8 cellular contexts compared by ENCODE assay signal in the genomic region with DNA sequence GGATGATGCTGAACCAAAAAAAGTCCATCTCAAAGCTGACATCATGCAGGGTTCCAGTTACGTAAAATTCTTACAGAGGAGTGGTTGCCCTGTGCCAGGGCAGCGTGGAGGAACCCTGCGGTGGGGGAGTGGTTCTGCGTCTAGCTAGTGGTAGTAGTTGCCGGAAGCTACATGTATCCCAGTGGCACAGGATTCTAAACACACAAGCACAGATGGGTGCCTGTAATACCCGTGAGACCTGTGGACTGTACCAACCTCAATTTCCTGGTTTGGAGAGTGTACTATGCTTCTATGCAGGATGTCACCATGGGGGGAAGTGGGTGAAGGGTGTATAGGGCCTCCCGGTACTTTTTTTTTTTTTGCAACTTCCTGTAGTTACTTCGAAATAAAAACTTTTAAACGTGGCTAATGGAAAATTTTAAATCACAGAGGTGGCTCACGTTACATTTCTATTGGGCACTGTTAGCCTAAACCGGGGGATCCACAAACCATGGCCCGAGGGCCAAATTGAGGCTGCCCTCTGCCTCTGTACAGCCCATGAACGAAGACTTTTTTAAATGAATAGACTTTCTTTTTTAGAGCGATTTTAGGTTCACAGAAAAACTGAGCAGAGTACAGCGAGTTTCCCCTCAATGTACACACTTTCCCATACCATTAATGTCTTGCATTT. TPM values are rescaled to one million over a fixed set of nuclear protein-coding genes. Genes with fewer than 3 reads are reported as not detected.
A peak's percentile ranks its signal among the peaks of the same experiment; 100 is the strongest.
DNase-seq lines count a peak whose midpoint lies in the region; ATAC-seq and TF ChIP-seq lines count a peak whose summit lies in the region.

No MANE protein-coding gene starts in this region.

- no peak overlapping the region for H3K4me3 ChIP-seq in esophagus muscularis mucosa

- H3K36me3 ChIP-seq in esophagus muscularis mucosa = peaks cover 0 to 12% (median 6%) of the 10 kb centered on the region in 4 donors

- intact Hi-C loops in dendritic cell treated with granulocyte-macrophage colony-stimulating factor and Interleukin-4, amounts not matched to agents 40 ng/mL and 50 ng/mL, for 4 days (cut with micrococcal nuclease) = no loop called here
- intact Hi-C loops in esophagus muscularis mucosa (cut with DNase I) = no loop called here

- H3K36me3 Mint-ChIP-seq in dendritic cell treated with granulocyte-macrophage colony-stimulating factor and Interleukin-4, amounts not matched to agents 40 ng/mL and 50 ng/mL, for 4 days (ENCODE audit: low read depth) = no peaks in the 10 kb centered on the region

- H3K4me3 Mint-ChIP-seq in dendritic cell treated with granulocyte-macrophage colony-stimulating factor and Interleukin-4, amounts not matched to agents 40 ng/mL and 50 ng/mL, for 4 days = peak overlapping the region; percentile 23

- H3K27me3 Mint-ChIP-seq in dendritic cell treated with granulocyte-macrophage colony-stimulating factor and Interleukin-4, amounts not matched to agents 40 ng/mL and 50 ng/mL, for 4 days = peaks cover 8% of the 10 kb centered on the region

- WGBS in esophagus muscularis mucosa = 79% methylated on average over 15 of the region's 15 CpGs

- peaks cover 39% of the 10 kb centered on the region for H3K4me1 Mint-ChIP-seq in dendritic cell treated with granulocyte-macrophage colony-stimulating factor and Interleukin-4, amounts not matched to agents 40 ng/mL and 50 ng/mL, for 4 days (ENCODE audit: low read depth)

- no peaks in the 10 kb centered on the region for H3K9me3 ChIP-seq in esophagus muscularis mucosa

- peak overlapping the region; percentile 77 for H3K27ac Mint-ChIP-seq in dendritic cell treated with granulocyte-macrophage colony-stimulating factor and Interleukin-4, amounts not matched to agents 40 ng/mL and 50 ng/mL, for 4 days

- no peak for TF ChIP-seq POLR2A in esophagus muscularis mucosa (IDR thresholded peaks at IDR 0.05; ENCODE audit: low read depth)

- no peak for TF ChIP-seq CTCF in esophagus muscularis mucosa (IDR thresholded peaks at IDR 0.05)
- no peak for TF ChIP-seq CTCF in GM20000 (IDR thresholded peaks at IDR 0.05; ENCODE audit: extremely low read depth, missing control alignments)

- TF ChIP-seq EP300 in esophagus muscularis mucosa (IDR thresholded peaks at IDR 0.05) = no peak

- no peak overlapping the region for H3K27ac ChIP-seq in esophagus muscularis mucosa (replicated peaks in 1 of 4)

- peak; percentile 79 for ATAC-seq in HG03097 (IDR thresholded peaks at IDR 0.05; ENCODE audit: low FRiP score, unreplicated experiment)

- DNase-seq in activated CD4-positive, alpha-beta T cell treated with anti-CD3 and anti-CD28 coated beads for 24 hours (ENCODE audit: low read depth in 2 of 2) = peak; percentile 42 to 43
- peak; percentile 51 for DNase-seq in stimulated activated CD8-positive, alpha-beta memory T cell treated with anti-CD3 and anti-CD28 coated beads, Interleukin-15, amount 100 ng/mL, for 1 hour (ENCODE audit: low read depth)
- DNase-seq in esophagus muscularis mucosa (ENCODE audit: extremely low spot score) = no peak
- no peak for DNase-seq in GM20000 (ENCODE audit: low spot score)
- DNase-seq in dedifferentiated amniotic fluid mesenchymal stem cell (ENCODE audit: extremely low spot score) = no peak
- DNase-seq in HuH-7.5 (ENCODE audit: low spot score) = no peak

- peaks cover 21 to 30% (median 22%) of the 10 kb centered on the region in 4 donors for H3K4me1 ChIP-seq in esophagus muscularis mucosa

- H3K27me3 ChIP-seq in esophagus muscularis mucosa = no peaks in the 10 kb centered on the region

- H3K9me3 Mint-ChIP-seq in dendritic cell treated with granulocyte-macrophage colony-stimulating factor and Interleukin-4, amounts not matched to agents 40 ng/mL and 50 ng/mL, for 4 days = no peaks in the 10 kb centered on the region

RNA-seq across cellular contexts. Expression of gene TBC1D16, which starts 38.5 kb away (rescaled TPM):
- total RNA-seq in esophagus muscularis mucosa = 10 to 100 TPM; 30.3 to 37.4 (median 33.2) TPM

RNA-seq across cellular contexts. Expression of gene CCDC40, which starts 39.3 kb away (rescaled TPM):
- 1 to 10 TPM; 4.9 to 9.5 (median 7.8) TPM for total RNA-seq in esophagus muscularis mucosa

Comparison
In these comparisons a context has a peak if more than half of its experiments do, and no peak if none do; other contexts are left out.
1. DNase-seq: peak in activated CD4-positive, alpha-beta T cell treated with anti-CD3 and anti-CD28 coated beads for 24 hours (2 of 2) and stimulated activated CD8-positive, alpha-beta memory T cell treated with anti-CD3 and anti-CD28 coated beads, Interleukin-15, amount 100 ng/mL, for 1 hour (single experiment); none in esophagus muscularis mucosa (single experiment), GM20000 (single experiment), dedifferentiated amniotic fluid mesenchymal stem cell (single experiment) and HuH-7.5 (single experiment).